22 cellular contexts compared by ENCODE assay signal in genomic region chr3:146342971-146343370, GRCh38.
DNase-seq lines count a peak whose midpoint lies in the region; TF ChIP-seq lines count a peak whose summit lies in the region.
"Had no signal": no experiment of that assay in that cellular context is flagged by ENCODE, and none has a peak within 500 bp of the region (broad histone marks: within the 10 kb centered on the region; RNA-seq: fewer than 3 reads in every experiment).

No MANE protein-coding gene starts in this region.

- no peaks in the 10 kb centered on the region for H3K27me3 Mint-ChIP-seq in nephron (ENCODE audit: low read depth)

- no peaks in the 10 kb centered on the region for H3K36me3 Mint-ChIP-seq in nephron (ENCODE audit: low read depth)
- H3K36me3 Mint-ChIP-seq: CD4-positive, CD25-positive, alpha-beta regulatory T cell had no signal

- H2AFZ ChIP-seq in OCI-LY3 (ENCODE audit: low read depth, low read length): no peak overlapping the region
- H2AFZ ChIP-seq: parathyroid adenoma had no signal

- no peaks in the 10 kb centered on the region for H3K9me3 ChIP-seq in OCI-LY3 (ENCODE audit: insufficient read depth, low read length)
- H3K9me3 ChIP-seq: gastrocnemius medialis, mucosa of descending colon, right atrium auricular region had no signal

- H3K27ac Mint-ChIP-seq in nephron: peak overlapping the region in 2 of 3 experiments; percentile 72 to 77
- H3K27ac Mint-ChIP-seq: CD4-positive, CD25-positive, alpha-beta regulatory T cell; nephron progenitor cell; stimulated activated naive CD8-positive, alpha-beta T cell treated with anti-CD3 and anti-CD28 coated beads, Interleukin-15, Interleukin-2, amounts not matched to agents 100 ng/mL and 50 ng/mL, for 24 hours; T-helper 1 cell treated with Interleukin-12 subunit alpha and Interleukin-12 subunit beta and Interleukin-4 antibody, amounts not matched to agents 30 μg/mL and 1 μg/mL, for 36 hours had no signal

- TF ChIP-seq CTCF in OCI-LY3 (IDR thresholded peaks at IDR 0.05; ENCODE audit: low read depth, low read length) (peak; percentile 4; the same call in 1 of the 2 replicates), fibroblast of mammary gland (conservative IDR thresholded peaks at IDR 0.05; ENCODE audit: control insufficient read depth, insufficient read depth, low read depth, low read length) (no peak), nephron (IDR thresholded peaks at IDR 0.05; ENCODE audit: unreplicated experiment in 3 of 3) (no peak)

- no peaks in the 10 kb centered on the region for H3K79me2 ChIP-seq in OCI-LY3 (ENCODE audit: low read length)
- H3K79me2 ChIP-seq: parathyroid adenoma had no signal

- no peaks in the 10 kb centered on the region for H3K36me3 ChIP-seq in OCI-LY3 (replicated peaks; ENCODE audit: low read depth, low read length)
- H3K36me3 ChIP-seq: gastrocnemius medialis, right atrium auricular region had no signal

- no peaks in the 10 kb centered on the region for H4K20me1 ChIP-seq in OCI-LY3 (ENCODE audit: insufficient read depth, low read length)

- no peaks in the 10 kb centered on the region for H3K27me3 ChIP-seq in OCI-LY3 (ENCODE audit: low read depth, low read length)
- H3K27me3 ChIP-seq: gastrocnemius medialis, right atrium auricular region had no signal

- no peak overlapping the region for H3K4me3 Mint-ChIP-seq in nephron
- H3K4me3 Mint-ChIP-seq: CD4-positive, CD25-positive, alpha-beta regulatory T cell; nephron progenitor cell; stimulated activated naive CD8-positive, alpha-beta T cell treated with anti-CD3 and anti-CD28 coated beads, Interleukin-15, Interleukin-2, amounts not matched to agents 100 ng/mL and 50 ng/mL, for 24 hours; T-helper 1 cell treated with Interleukin-12 subunit alpha and Interleukin-12 subunit beta and Interleukin-4 antibody, amounts not matched to agents 30 μg/mL and 1 μg/mL, for 36 hours had no signal

- peaks cover 7% of the 10 kb centered on the region for H3K4me1 ChIP-seq in OCI-LY3 (ENCODE audit: low read length)
- H3K4me1 ChIP-seq: gastrocnemius medialis, parathyroid adenoma, right atrium auricular region had no signal

- H3K27ac ChIP-seq in OCI-LY3 (ENCODE audit: low read length): no peak overlapping the region
- H3K27ac ChIP-seq: gastrocnemius medialis, parathyroid adenoma, right atrium auricular region, SK-N-MC had no signal

- H3K9ac ChIP-seq in OCI-LY3 (ENCODE audit: low read length): no peak overlapping the region
- H3K9ac ChIP-seq: parathyroid adenoma had no signal

- DNase-seq in EL (peak; percentile 38), fibroblast of mammary gland (ENCODE audit: low read depth) (peak; percentile 81), RPMI8226 (no peak), OCI-M1 (lab: John Stamatoyannopoulos, UW) (no peak), GDM1 (lab: John Stamatoyannopoulos, UW) (no peak)
- DNase-seq in stimulated activated CD4-positive, alpha-beta T cell treated with anti-CD3 and anti-CD28 coated beads, Interleukin-1b, Interleukin-23, amount 100 ng/mL, for 48 hours: no peak
- DNase-seq: activated CD4-positive, alpha-beta T cell treated with anti-CD3 and anti-CD28 coated beads for 1 hour; amniotic stem cell; CD4-positive, CD25-positive, alpha-beta regulatory T cell; gastrocnemius medialis; mucosa of descending colon; NCI-H1105 treated with DMSO at 0.1 percent for 48 hours; NCI-H2029; NCI-H526 treated with DMSO at 0.1 percent for 48 hours; nephron progenitor cell had no signal

- H3K4me2 ChIP-seq in OCI-LY3 (ENCODE audit: low read length): no peak overlapping the region

- peaks cover 19% of the 10 kb centered on the region for H3K4me1 Mint-ChIP-seq in nephron
- H3K4me1 Mint-ChIP-seq: CD4-positive, CD25-positive, alpha-beta regulatory T cell; nephron progenitor cell had no signal

- no peaks in the 10 kb centered on the region for H3K9me3 Mint-ChIP-seq in nephron
- H3K9me3 Mint-ChIP-seq: nephron progenitor cell; stimulated activated naive CD8-positive, alpha-beta T cell treated with anti-CD3 and anti-CD28 coated beads, Interleukin-15, Interleukin-2, amounts not matched to agents 100 ng/mL and 50 ng/mL, for 24 hours; T-helper 1 cell treated with Interleukin-12 subunit alpha and Interleukin-12 subunit beta and Interleukin-4 antibody, amounts not matched to agents 30 μg/mL and 1 μg/mL, for 36 hours had no signal

- H3K4me3 ChIP-seq in OCI-LY3 (ENCODE audit: low read length): no peak overlapping the region
- H3K4me3 ChIP-seq in fibroblast of mammary gland (ENCODE audit: control insufficient read depth, low read depth, low read length): no peak overlapping the region
- H3K4me3 ChIP-seq: gastrocnemius medialis, mucosa of descending colon, right atrium auricular region, SK-N-MC had no signal

Comparison
In these comparisons a context has a peak if more than half of its experiments do, and no peak if none do; other contexts are left out.
1. DNase-seq: peak in EL (single experiment) and fibroblast of mammary gland (single experiment); none in RPMI8226 (single experiment), OCI-M1 (single experiment), GDM1 (single experiment) and stimulated activated CD4-positive, alpha-beta T cell treated with anti-CD3 and anti-CD28 coated beads, Interleukin-1b, Interleukin-23, amount 100 ng/mL, for 48 hours (single experiment).